1 cellular context compared by ENCODE assay signal in the genomic region with DNA sequence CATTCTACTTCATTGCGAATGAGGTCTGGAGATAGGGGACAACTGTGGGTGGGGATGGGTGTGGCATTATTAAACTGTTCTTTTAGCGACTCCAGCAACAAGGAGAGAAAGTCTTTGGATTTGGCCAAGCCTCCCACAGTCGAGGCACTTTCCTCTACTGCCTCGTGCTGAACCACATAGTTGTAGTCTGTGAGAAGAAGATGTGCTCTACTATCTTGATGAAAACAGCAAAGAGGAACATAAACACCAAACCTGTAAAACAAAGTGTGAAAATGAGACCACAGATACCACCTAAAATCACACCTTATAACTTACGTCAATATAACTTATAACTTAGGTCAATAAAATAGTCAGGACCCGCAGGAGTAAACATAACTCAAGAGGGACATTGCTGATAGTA.
TF ChIP-seq lines count a peak whose summit lies in the region.

No MANE protein-coding gene starts in this region.

TF ChIP-seq in GM12878, 131 proteins besides CTCF, POLR2A, EP300 and RAD21:
- TF ChIP-seq SMAD1 (IDR thresholded peaks at IDR 0.05; ENCODE audit: low read depth, partially characterized antibody) (no peak), FOXM1 (IDR thresholded peaks at IDR 0.05; ENCODE audit: low read depth, low read length) (no peak), BHLHE40 (IDR thresholded peaks at IDR 0.05; ENCODE audit: borderline replicate concordance in 1 of 2, low read depth in 2 of 2, low read length in 1 of 2) (no peak), IKZF2 (IDR thresholded peaks at IDR 0.05) (no peak), GATAD2B (conservative IDR thresholded peaks at IDR 0.05; ENCODE audit: low read depth) (no peak), HCFC1 (IDR thresholded peaks at IDR 0.05; ENCODE audit: low read length) (no peak), NFXL1 (IDR thresholded peaks at IDR 0.05; ENCODE audit: borderline replicate concordance) (no peak), CREB1 (IDR thresholded peaks at IDR 0.05; ENCODE audit: low read depth) (no peak)
- TF ChIP-seq, protein P1, sequence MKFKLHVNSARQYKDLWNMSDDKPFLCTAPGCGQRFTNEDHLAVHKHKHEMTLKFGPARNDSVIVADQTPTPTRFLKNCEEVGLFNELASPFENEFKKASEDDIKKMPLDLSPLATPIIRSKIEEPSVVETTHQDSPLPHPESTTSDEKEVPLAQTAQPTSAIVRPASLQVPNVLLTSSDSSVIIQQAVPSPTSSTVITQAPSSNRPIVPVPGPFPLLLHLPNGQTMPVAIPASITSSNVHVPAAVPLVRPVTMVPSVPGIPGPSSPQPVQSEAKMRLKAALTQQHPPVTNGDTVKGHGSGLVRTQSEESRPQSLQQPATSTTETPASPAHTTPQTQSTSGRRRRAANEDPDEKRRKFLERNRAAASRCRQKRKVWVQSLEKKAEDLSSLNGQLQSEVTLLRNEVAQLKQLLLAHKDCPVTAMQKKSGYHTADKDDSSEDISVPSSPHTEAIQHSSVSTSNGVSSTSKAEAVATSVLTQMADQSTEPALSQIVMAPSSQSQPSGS (IDR thresholded peaks at IDR 0.05; ENCODE audit: low read length), result no peak
- TF ChIP-seq, protein P2, sequence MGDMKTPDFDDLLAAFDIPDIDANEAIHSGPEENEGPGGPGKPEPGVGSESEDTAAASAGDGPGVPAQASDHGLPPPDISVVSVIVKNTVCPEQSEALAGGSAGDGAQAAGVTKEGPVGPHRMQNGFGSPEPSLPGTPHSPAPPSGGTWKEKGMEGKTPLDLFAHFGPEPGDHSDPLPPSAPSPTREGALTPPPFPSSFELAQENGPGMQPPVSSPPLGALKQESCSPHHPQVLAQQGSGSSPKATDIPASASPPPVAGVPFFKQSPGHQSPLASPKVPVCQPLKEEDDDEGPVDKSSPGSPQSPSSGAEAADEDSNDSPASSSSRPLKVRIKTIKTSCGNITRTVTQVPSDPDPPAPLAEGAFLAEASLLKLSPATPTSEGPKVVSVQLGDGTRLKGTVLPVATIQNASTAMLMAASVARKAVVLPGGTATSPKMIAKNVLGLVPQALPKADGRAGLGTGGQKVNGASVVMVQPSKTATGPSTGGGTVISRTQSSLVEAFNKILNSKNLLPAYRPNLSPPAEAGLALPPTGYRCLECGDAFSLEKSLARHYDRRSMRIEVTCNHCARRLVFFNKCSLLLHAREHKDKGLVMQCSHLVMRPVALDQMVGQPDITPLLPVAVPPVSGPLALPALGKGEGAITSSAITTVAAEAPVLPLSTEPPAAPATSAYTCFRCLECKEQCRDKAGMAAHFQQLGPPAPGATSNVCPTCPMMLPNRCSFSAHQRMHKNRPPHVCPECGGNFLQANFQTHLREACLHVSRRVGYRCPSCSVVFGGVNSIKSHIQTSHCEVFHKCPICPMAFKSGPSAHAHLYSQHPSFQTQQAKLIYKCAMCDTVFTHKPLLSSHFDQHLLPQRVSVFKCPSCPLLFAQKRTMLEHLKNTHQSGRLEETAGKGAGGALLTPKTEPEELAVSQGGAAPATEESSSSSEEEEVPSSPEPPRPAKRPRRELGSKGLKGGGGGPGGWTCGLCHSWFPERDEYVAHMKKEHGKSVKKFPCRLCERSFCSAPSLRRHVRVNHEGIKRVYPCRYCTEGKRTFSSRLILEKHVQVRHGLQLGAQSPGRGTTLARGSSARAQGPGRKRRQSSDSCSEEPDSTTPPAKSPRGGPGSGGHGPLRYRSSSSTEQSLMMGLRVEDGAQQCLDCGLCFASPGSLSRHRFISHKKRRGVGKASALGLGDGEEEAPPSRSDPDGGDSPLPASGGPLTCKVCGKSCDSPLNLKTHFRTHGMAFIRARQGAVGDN (IDR thresholded peaks at IDR 0.05), result no peak
